10 cellular contexts compared by ENCODE assay signal in genomic region chr6:62298745-62299392, GRCh38. TPM values are rescaled to one million over a fixed set of nuclear protein-coding genes. Genes with fewer than 3 reads are reported as not detected.
A peak's percentile ranks its signal among the peaks of the same experiment; 100 is the strongest.
DNase-seq lines count a peak whose midpoint lies in the region; ATAC-seq and TF ChIP-seq lines count a peak whose summit lies in the region.
"Had no signal": no experiment of that assay in that cellular context is flagged by ENCODE, and none has a peak within 500 bp of the region (broad histone marks: within the 10 kb centered on the region; RNA-seq: fewer than 3 reads in every experiment).

No MANE protein-coding gene starts in this region.

- peak overlapping the region; percentile 34 to 98 (median 94) for H3K27ac Mint-ChIP-seq in naive B cell
- no peak overlapping the region for H3K27ac Mint-ChIP-seq in WTC11

- DNase-seq in naive B cell = peak; percentile 70
- DNase-seq in WTC11 (ENCODE audit: low spot score) = no peak
- DNase-seq in COLO829 (ENCODE audit: low spot score) = no peak
- no peak for DNase-seq in DMS 273 treated with DMSO at 0.1 percent for 48 hours (lab: John Stamatoyannopoulos, UW)
- DNase-seq in posterior cingulate gyrus = no peak
- DNase-seq: IMR-90 had no signal

- H3K9me3 Mint-ChIP-seq in naive B cell (peaks cover 9 to 38% (median 24%) of the 10 kb centered on the region in 7 donors), WTC11 (peaks cover 23% of the 10 kb centered on the region)

- intact Hi-C loops in posterior cingulate gyrus (cut with DNase I) = no loop called here

- no peaks in the 10 kb centered on the region for H3K27me3 Mint-ChIP-seq in naive B cell
- no peaks in the 10 kb centered on the region; the same call in 1 of the 2 replicates for H3K27me3 Mint-ChIP-seq in WTC11 (ENCODE audit: low read depth)

- H3K4me3 Mint-ChIP-seq in naive B cell (peak overlapping the region; percentile 7 to 88 (median 72)), WTC11 (no peak overlapping the region)

- CTCF ChIA-PET in WTC11 (lab: Charles Lee) = no interaction called here

- peaks cover 13 to 22% of the 10 kb centered on the region in 2 donors for H3K36me3 Mint-ChIP-seq in naive B cell
- H3K36me3 Mint-ChIP-seq in WTC11 = peaks cover 6% of the 10 kb centered on the region; the same call in 1 of the 2 replicates

- POLR2A ChIA-PET in WTC11 (lab: Charles Lee) = no interaction called here

- ATAC-seq in GM19043 (IDR thresholded peaks at IDR 0.05; ENCODE audit: low read depth, unreplicated experiment) (peak; percentile 84), HG02623 (IDR thresholded peaks at IDR 0.05; ENCODE audit: unreplicated experiment) (peak; percentile 90), HG03520 (IDR thresholded peaks at IDR 0.05; ENCODE audit: unreplicated experiment) (peak; percentile 90), naive B cell (ENCODE audit: low read depth in 2 of 2) (peak; percentile 89 to 91), WTC11 (no peak)

- TF ChIP-seq CTCF in WTC11 (IDR thresholded peaks at IDR 0.05) = no peak

- H3K4me1 Mint-ChIP-seq in naive B cell (peaks cover 20 to 27% (median 20%) of the 10 kb centered on the region in 3 donors), WTC11 (peaks cover 2% of the 10 kb centered on the region; the same call in 1 of the 2 replicates)

TF ChIP-seq in WTC11, 78 proteins besides CTCF, POLR2A, EP300 and RAD21:
- TF ChIP-seq ZNF121 (CRISPR knock-in tag; IDR thresholded peaks at IDR 0.05) = no peak
- TF ChIP-seq HMGXB4 (CRISPR knock-in tag; IDR thresholded peaks at IDR 0.05) = no peak
- TF ChIP-seq NFYB (CRISPR knock-in tag; conservative IDR thresholded peaks at IDR 0.05; ENCODE audit: low read depth) = no peak
- no peak for TF ChIP-seq MLX (CRISPR knock-in tag; IDR thresholded peaks at IDR 0.05)
- TF ChIP-seq ZBTB21 (CRISPR knock-in tag; IDR thresholded peaks at IDR 0.05; ENCODE audit: borderline replicate concordance) = no peak
- no peak for TF ChIP-seq ZMAT4 (CRISPR knock-in tag; IDR thresholded peaks at IDR 0.05)

RNA-seq across cellular contexts. Expression of gene KHDRBS2, which starts 12.8 kb away (rescaled TPM):
- polyA plus RNA-seq in naive B cell (ENCODE audit: low read depth in 6 of 6) = 10 to 100 TPM in 4 of 6 donors, 1 to 10 TPM in 2; 7.5 to 16.0 (median 12.7) TPM
- total RNA-seq in WTC11 (2021) = 0.76 to 1.2 TPM (median 0.87 TPM) in 3 replicates
- total RNA-seq: IMR-90 had no signal
- polyA plus RNA-seq: IMR-90, liver had no signal
